Comparison of ENCODE assay signal across 8 cellular contexts in the genomic region with DNA sequence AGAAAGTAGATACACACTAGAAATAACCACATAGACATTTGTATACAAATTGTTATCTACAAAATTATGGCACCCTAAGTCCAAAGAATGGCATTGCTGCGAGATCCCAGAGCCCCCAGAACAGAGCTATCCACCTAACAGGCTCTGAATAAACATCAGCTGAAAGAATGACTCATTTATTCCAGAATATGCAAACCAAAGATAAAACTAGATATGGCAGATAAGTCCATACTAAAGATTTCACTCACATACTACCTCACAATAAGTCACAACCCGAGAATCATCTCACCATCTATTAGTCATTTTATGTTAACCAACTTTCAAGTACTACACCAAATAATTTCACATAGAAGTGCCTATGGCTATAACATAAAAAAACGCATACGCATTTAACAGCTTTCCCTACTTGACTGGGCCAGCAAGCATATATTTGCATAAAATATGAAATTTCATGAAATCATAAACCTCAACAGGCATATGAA. TPM values are rescaled to one million over a fixed set of nuclear protein-coding genes. Genes with fewer than 3 reads are reported as not detected.
DNase-seq lines count a peak whose midpoint lies in the region; ATAC-seq and TF ChIP-seq lines count a peak whose summit lies in the region.

No MANE protein-coding gene starts in this region.

- intact Hi-C loops in mucosa of descending colon (cut with DNase I, micrococcal nuclease) (no loop called here), sigmoid colon (cut with DNase I) (no loop called here)

- 64 to 76% methylated on average over 4 of the region's 4 CpGs for WGBS in sigmoid colon, 2 donors

- TF ChIP-seq POLR2A in sigmoid colon (IDR thresholded peaks at IDR 0.05) = no peak

- peaks cover 12% of the 10 kb centered on the region for H3K4me1 ChIP-seq in foreskin keratinocyte
- peaks cover 6% of the 10 kb centered on the region for H3K4me1 ChIP-seq in mucosa of descending colon (ENCODE audit: low read depth)
- H3K4me1 ChIP-seq in BE2C = peaks cover 3% of the 10 kb centered on the region; the same call in 1 of the 2 replicates
- H3K4me1 ChIP-seq in sigmoid colon = peaks cover 0 to 61% (median 28%) of the 10 kb centered on the region in 4 donors

- H3K27me3 ChIP-seq in foreskin keratinocyte = no peaks in the 10 kb centered on the region
- no peaks in the 10 kb centered on the region for H3K27me3 ChIP-seq in BE2C
- H3K27me3 ChIP-seq in sigmoid colon = no peaks in the 10 kb centered on the region

- no peak for TF ChIP-seq CTCF in foreskin keratinocyte (conservative IDR thresholded peaks at IDR 0.05)
- TF ChIP-seq CTCF in mucosa of descending colon (IDR thresholded peaks at IDR 0.05) = no peak
- TF ChIP-seq CTCF in BE2C (IDR thresholded peaks at IDR 0.05; ENCODE audit: low read depth, low read length) = no peak
- no peak for TF ChIP-seq CTCF in sigmoid colon (IDR thresholded peaks at IDR 0.05)

- TF ChIP-seq EP300 in sigmoid colon (IDR thresholded peaks at IDR 0.05) = no peak

- H3K4me3 ChIP-seq in mucosa of descending colon (no peak overlapping the region), BE2C (ENCODE audit: low read depth, low read length) (no peak overlapping the region), sigmoid colon (no peak overlapping the region)

- DNase-seq in Daoy (ENCODE audit: low read depth) (peak; percentile 23), RPMI7951 (ENCODE audit: low read depth) (peak; percentile 65), foreskin keratinocyte (peak; percentile 70 to 88), mucosa of descending colon (no peak), BE2C (no peak), sigmoid colon (no peak)
- no peak for DNase-seq in stimulated activated CD4-positive, alpha-beta T cell treated with anti-CD3 and anti-CD28 coated beads, Interleukin-4, amount 100 ng/mL, for 24 hours

- H3K36me3 ChIP-seq in mucosa of descending colon (ENCODE audit: low read depth) = no peaks in the 10 kb centered on the region
- peaks cover 18% of the 10 kb centered on the region for H3K36me3 ChIP-seq in BE2C
- peaks cover 0 to 8% (median 2%) of the 10 kb centered on the region in 4 donors for H3K36me3 ChIP-seq in sigmoid colon

- H3K27ac ChIP-seq in foreskin keratinocyte = peak overlapping the region; percentile 60
- H3K27ac ChIP-seq in sigmoid colon = peak overlapping the region in 1 of 4 donors; percentile 46

- H3K9me3 ChIP-seq in mucosa of descending colon = no peaks in the 10 kb centered on the region
- H3K9me3 ChIP-seq in BE2C = no peaks in the 10 kb centered on the region
- no peaks in the 10 kb centered on the region for H3K9me3 ChIP-seq in sigmoid colon

- ATAC-seq in GM21786 (IDR thresholded peaks at IDR 0.05; ENCODE audit: unreplicated experiment) (peak; percentile 40), foreskin keratinocyte (peak; percentile 95), mucosa of descending colon (no peak)

RNA-seq across cellular contexts. Expression of a gene that starts 5.6 kb away (rescaled TPM):
- total RNA-seq in Daoy (2014; rRNA removed; shearing (Covaris generic)) = 171 and 179 TPM in 2 replicates
- total RNA-seq in RPMI7951 (2014; rRNA removed; shearing (Covaris generic)) = 157 and 175 TPM in 2 replicates
- total RNA-seq in foreskin keratinocyte (117 and 119 TPM in 2 replicates), mucosa of descending colon (100 to 1,000 TPM in 2 of 3 donors, 10 to 100 TPM in 1; 99.9 to 115 (median 101) TPM), sigmoid colon (100 to 1,000 TPM; 147 to 261 (median 201) TPM)
- polyA plus RNA-seq in foreskin keratinocyte (110 and 127 TPM in 2 replicates), sigmoid colon (100 to 1,000 TPM in 2 of 3 donors, 10 to 100 TPM in 1; 97.6 to 119 (median 104) TPM)
- polyA plus RNA-seq in BE2C (2012; ENCODE audit: insufficient read depth, insufficient read length, low read depth) = 125 TPM

RNA-seq across cellular contexts. Expression of a gene that starts 38.7 kb away (rescaled TPM):
- 130 and 190 TPM in 2 replicates for total RNA-seq in Daoy (2014; rRNA removed; shearing (Covaris generic))
- 253 and 296 TPM in 2 replicates for total RNA-seq in RPMI7951 (2014; rRNA removed; shearing (Covaris generic))
- total RNA-seq in foreskin keratinocyte = 61.1 and 79.3 TPM in 2 replicates
- polyA plus RNA-seq in foreskin keratinocyte = 63.7 and 88.0 TPM in 2 replicates
- 10 to 100 TPM in 1 of 3 donors, 1 to 10 TPM in 2; 1.7 to 18.2 (median 3.4) TPM for total RNA-seq in mucosa of descending colon
- 7.7 TPM for polyA plus RNA-seq in BE2C (2012; ENCODE audit: insufficient read depth, insufficient read length, low read depth)
- 1 to 10 TPM in 3 of 4 donors, not detected in 1; 1.1 to 2.4 (median 1.8) TPM for total RNA-seq in sigmoid colon
- 10 to 100 TPM; 10.8 to 41.8 (median 26.8) TPM for polyA plus RNA-seq in sigmoid colon

RNA-seq across cellular contexts. Expression of a gene that starts 53.2 kb away (rescaled TPM):
- total RNA-seq in Daoy (2014; rRNA removed; shearing (Covaris generic)) = 146 and 151 TPM in 2 replicates
- 90.1 and 94.2 TPM in 2 replicates for total RNA-seq in RPMI7951 (2014; rRNA removed; shearing (Covaris generic))
- 57.6 and 58.2 TPM in 2 replicates for total RNA-seq in foreskin keratinocyte
- 19.0 and 21.2 TPM in 2 replicates for polyA plus RNA-seq in foreskin keratinocyte
- total RNA-seq in mucosa of descending colon = 10 to 100 TPM; 55.7 to 74.4 (median 57.5) TPM
- polyA plus RNA-seq in BE2C (2012; ENCODE audit: insufficient read depth, insufficient read length, low read depth) = 38.0 TPM
- 10 to 100 TPM; 33.0 to 57.3 (median 41.8) TPM for total RNA-seq in sigmoid colon
- 10 to 100 TPM; 24.6 to 72.8 (median 51.1) TPM for polyA plus RNA-seq in sigmoid colon

Comparison
In these comparisons a context has a peak if more than half of its experiments do, and no peak if none do; other contexts are left out.
1. DNase-seq: peak in Daoy (single experiment), RPMI7951 (single experiment) and foreskin keratinocyte (2 of 2); none in mucosa of descending colon (0 of 3), stimulated activated CD4-positive, alpha-beta T cell treated with anti-CD3 and anti-CD28 coated beads, Interleukin-4, amount 100 ng/mL, for 24 hours (single experiment), BE2C (single experiment) and sigmoid colon (single experiment).